2 cellular contexts compared by ENCODE assay signal in the genomic region with DNA sequence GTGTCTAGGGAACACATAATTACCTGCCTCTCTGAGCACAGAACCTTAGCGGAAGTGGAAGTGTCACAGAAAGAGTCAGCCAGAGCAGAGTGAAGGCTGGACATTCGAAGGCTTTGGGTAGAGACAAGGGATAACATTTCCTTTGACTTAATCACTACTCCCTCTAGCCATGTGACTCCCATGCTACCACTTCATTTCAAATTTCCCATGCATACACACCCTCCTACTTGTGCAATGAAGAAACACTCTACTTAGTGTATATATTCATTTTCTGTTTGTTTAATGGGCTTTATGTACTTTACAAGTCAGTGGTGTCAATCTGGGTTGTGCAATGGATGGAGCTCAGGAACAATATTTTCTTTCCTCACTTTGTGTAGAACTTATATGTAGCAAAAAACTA.
TF ChIP-seq lines count a peak whose summit lies in the region.

No MANE protein-coding gene starts in this region.

TF ChIP-seq in SK-N-SH treated with all-trans-retinoic acid at 6 μM for 48 hours, 23 proteins besides CTCF, POLR2A, EP300 and RAD21:
- no peak for TF ChIP-seq BACH2 (CRISPR knock-in tag; IDR thresholded peaks at IDR 0.05; ENCODE audit: borderline replicate concordance)
- TF ChIP-seq PPARA (CRISPR knock-in tag; IDR thresholded peaks at IDR 0.05; ENCODE audit: borderline replicate concordance): no peak
- no peak for TF ChIP-seq GLIS3 (CRISPR knock-in tag; IDR thresholded peaks at IDR 0.05)
- no peak for TF ChIP-seq ESRRG (CRISPR knock-in tag; IDR thresholded peaks at IDR 0.05)
- TF ChIP-seq ARNTL (CRISPR knock-in tag; IDR thresholded peaks at IDR 0.05; ENCODE audit: borderline replicate concordance, low read depth): no peak
- TF ChIP-seq TSHZ2 (CRISPR knock-in tag; IDR thresholded peaks at IDR 0.05): no peak
- no peak for TF ChIP-seq OSR1 (CRISPR knock-in tag; IDR thresholded peaks at IDR 0.05)
- no peak for TF ChIP-seq TCF4 (CRISPR knock-in tag; IDR thresholded peaks at IDR 0.05; ENCODE audit: borderline replicate concordance)
- no peak for TF ChIP-seq ZFP30 (CRISPR knock-in tag; IDR thresholded peaks at IDR 0.05)
- TF ChIP-seq CSRNP3 (CRISPR knock-in tag; IDR thresholded peaks at IDR 0.05): no peak

TF ChIP-seq in SK-N-SH, 30 proteins besides CTCF, POLR2A, EP300 and RAD21:
- no peak for TF ChIP-seq RXRA (IDR thresholded peaks at IDR 0.05; ENCODE audit: borderline replicate concordance, low read depth)
- TF ChIP-seq EZH2phosphoT487 (IDR thresholded peaks at IDR 0.05; ENCODE audit: borderline replicate concordance, low read depth): no peak
- TF ChIP-seq CHD2 (IDR thresholded peaks at IDR 0.05; ENCODE audit: low read length, partially characterized antibody): no peak
- TF ChIP-seq ZBTB33 (IDR thresholded peaks at IDR 0.05; ENCODE audit: borderline replicate concordance, low read depth): no peak
- TF ChIP-seq TAF1 (IDR thresholded peaks at IDR 0.05; ENCODE audit: borderline replicate concordance, low read depth, low read length): no peak
- TF ChIP-seq, protein P1, sequence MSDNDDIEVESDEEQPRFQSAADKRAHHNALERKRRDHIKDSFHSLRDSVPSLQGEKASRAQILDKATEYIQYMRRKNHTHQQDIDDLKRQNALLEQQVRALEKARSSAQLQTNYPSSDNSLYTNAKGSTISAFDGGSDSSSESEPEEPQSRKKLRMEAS (IDR thresholded peaks at IDR 0.05; ENCODE audit: low read depth): no peak
- no peak for TF ChIP-seq SMC3 (IDR thresholded peaks at IDR 0.05; ENCODE audit: low read depth, low read length)
